15 cellular contexts compared by ENCODE assay signal in genomic region chr7:37719077-37719476, GRCh38. TPM values are rescaled to one million over a fixed set of nuclear protein-coding genes. Genes with fewer than 3 reads are reported as not detected.
A peak's percentile ranks its signal among the peaks of the same experiment; 100 is the strongest.
DNase-seq lines count a peak whose midpoint lies in the region; ATAC-seq and TF ChIP-seq lines count a peak whose summit lies in the region.
"Had no signal": no experiment of that assay in that cellular context is flagged by ENCODE, and none has a peak within 500 bp of the region (broad histone marks: within the 10 kb centered on the region; RNA-seq: fewer than 3 reads in every experiment).

No MANE protein-coding gene starts in this region.

- no peak for TF ChIP-seq CTCF in activated CD8-positive, alpha-beta T cell treated with anti-CD3 and anti-CD28 coated beads for 36 hours (IDR thresholded peaks at IDR 0.05)

- H2BK5ac ChIP-seq in mesendoderm (ENCODE audit: low read length) = no peak overlapping the region

- H3K4ac ChIP-seq in mesendoderm (ENCODE audit: low read depth, low read length) = no peak overlapping the region

- no peak overlapping the region for H3K27ac ChIP-seq in mesendoderm (ENCODE audit: low read depth, low read length)
- H3K27ac ChIP-seq: ascending aorta had no signal

- no peak overlapping the region for H2BK120ac ChIP-seq in mesendoderm (ENCODE audit: low read depth, low read length)

- H3K23ac ChIP-seq in mesendoderm (ENCODE audit: low read length) = no peak overlapping the region

- no peak overlapping the region for H3K4me2 ChIP-seq in mesendoderm (ENCODE audit: low read length)

- POLR2A ChIA-PET in activated CD8-positive, alpha-beta T cell treated with anti-CD3 and anti-CD28 coated beads for 36 hours (lab: Charles Lee) = no interaction called here

- intact Hi-C loops in activated CD8-positive, alpha-beta T cell treated with anti-CD3 and anti-CD28 coated beads for 36 hours (cut with micrococcal nuclease) = no loop called here

- ATAC-seq in GM18499 (IDR thresholded peaks at IDR 0.05; ENCODE audit: insufficient read depth, unreplicated experiment) (peak; percentile 86), GM19452 (IDR thresholded peaks at IDR 0.05; ENCODE audit: unreplicated experiment) (peak; percentile 84), HG02852 (IDR thresholded peaks at IDR 0.05; ENCODE audit: unreplicated experiment) (peak; percentile 94), HG03521 (IDR thresholded peaks at IDR 0.05; ENCODE audit: unreplicated experiment) (peak; percentile 85)
- ATAC-seq in activated CD8-positive, alpha-beta T cell treated with anti-CD3 and anti-CD28 coated beads for 36 hours = no peak

- no peak overlapping the region for H3K56ac ChIP-seq in mesendoderm (ENCODE audit: low read length)

- no peak overlapping the region for H2BK15ac ChIP-seq in mesendoderm (replicated peaks; ENCODE audit: low read depth)

- H3K79me2 ChIP-seq in mesendoderm (ENCODE audit: control insufficient read depth, insufficient read depth, low read length) = no peaks in the 10 kb centered on the region

- CTCF ChIA-PET in activated CD8-positive, alpha-beta T cell treated with anti-CD3 and anti-CD28 coated beads for 36 hours (lab: Charles Lee) = interaction anchor here (1.4 to 1.5 kb wide), 2 partner anchors 12 to 14 kb away, joined by 3 to 4 read pairs; no protein-coding TSS in a partner anchor

- no peaks in the 10 kb centered on the region for H3K36me3 Mint-ChIP-seq in activated CD8-positive, alpha-beta T cell treated with anti-CD3 and anti-CD28 coated beads for 36 hours (ENCODE audit: low read depth)

- H4K5ac ChIP-seq in mesendoderm (ENCODE audit: low read length) = no peak overlapping the region

- H4K8ac ChIP-seq in mesendoderm (ENCODE audit: low read depth, low read length) = no peak overlapping the region

- H3K9me3 Mint-ChIP-seq in activated CD8-positive, alpha-beta T cell treated with anti-CD3 and anti-CD28 coated beads for 36 hours = no peaks in the 10 kb centered on the region
- H3K9me3 Mint-ChIP-seq: nephron progenitor cell had no signal

- DNase-seq in NCI-H1930 (lab: John Stamatoyannopoulos, UW) (no peak), NCI-H187 treated with DMSO at 0.1 percent for 48 hours (lab: John Stamatoyannopoulos, UW) (no peak), mesendoderm (no peak)
- no peak for DNase-seq in activated CD8-positive, alpha-beta T cell treated with anti-CD3 and anti-CD28 coated beads for 36 hours
- DNase-seq: activated T-cell treated with anti-CD3 and anti-CD28 coated beads, Interleukin-2, amount 50 U/mL, for 1 hour; DND-41; effector CD8-positive, alpha-beta T cell; kidney glomerular epithelial cell; NCI-H526 treated with DMSO at 0.1 percent for 48 hours; nephron progenitor cell had no signal

- WGBS in mesendoderm (ENCODE audit: extremely low coverage, insufficient coverage, low lambda C conversion rate) = no CpG with 5 or more reads among the region's 1 CpG

- H3K9ac ChIP-seq in mesendoderm (ENCODE audit: low read length) = no peak overlapping the region

- H2AK5ac ChIP-seq in mesendoderm (ENCODE audit: low read length) = no peak overlapping the region

- no peak overlapping the region for H3K27ac Mint-ChIP-seq in activated CD8-positive, alpha-beta T cell treated with anti-CD3 and anti-CD28 coated beads for 36 hours

- no peaks in the 10 kb centered on the region for H3K4me1 Mint-ChIP-seq in activated CD8-positive, alpha-beta T cell treated with anti-CD3 and anti-CD28 coated beads for 36 hours (ENCODE audit: low read depth)

- H3K4me3 ChIP-seq in mesendoderm (ENCODE audit: low read length) = no peak overlapping the region
- H3K4me3 ChIP-seq: ascending aorta had no signal

- H3K4me1 ChIP-seq in mesendoderm (ENCODE audit: control insufficient read depth, low read depth, low read length) = no peaks in the 10 kb centered on the region
- H3K4me1 ChIP-seq: ascending aorta had no signal

- no peak overlapping the region for H3K4me3 Mint-ChIP-seq in activated CD8-positive, alpha-beta T cell treated with anti-CD3 and anti-CD28 coated beads for 36 hours
- H3K4me3 Mint-ChIP-seq: nephron progenitor cell had no signal

- no peak overlapping the region for H3K18ac ChIP-seq in mesendoderm (ENCODE audit: low read length)

- H3K27me3 ChIP-seq in mesendoderm (ENCODE audit: insufficient read depth, low read length, poor library complexity) = no peaks in the 10 kb centered on the region
- H3K27me3 ChIP-seq: ascending aorta had no signal

- H3K79me1 ChIP-seq in mesendoderm (ENCODE audit: low read length) = no peaks in the 10 kb centered on the region

- H3K36me3 ChIP-seq in mesendoderm (ENCODE audit: control insufficient read depth, insufficient read depth, low read length) = no peaks in the 10 kb centered on the region
- H3K36me3 ChIP-seq: ascending aorta had no signal

- H3K27me3 Mint-ChIP-seq in activated CD8-positive, alpha-beta T cell treated with anti-CD3 and anti-CD28 coated beads for 36 hours = no peaks in the 10 kb centered on the region

RNA-seq across cellular contexts. Expression of gene GPR141, which starts 35.5 kb away (rescaled TPM):
- total RNA-seq in activated CD8-positive, alpha-beta T cell treated with anti-CD3 and anti-CD28 coated beads for 36 hours = not detected
- polyA plus RNA-seq in mesendoderm (2013, experiment 1 of 2) = 0.08 TPM
- polyA plus RNA-seq in mesendoderm (2013, experiment 2 of 2) = 0.14 TPM
- total RNA-seq: ascending aorta had no signal
